In genomic region chr16:56371383-56371937, GRCh38 we compare ENCODE assay signal across 1 cellular context.
TF ChIP-seq lines count a peak whose summit lies in the region.

No MANE protein-coding gene starts in this region.

TF ChIP-seq in HepG2, 621 proteins besides CTCF, POLR2A, EP300 and RAD21 (continued from another document):
- TF ChIP-seq PTBP1 (IDR thresholded peaks at IDR 0.05; ENCODE audit: low read depth, low read length, poor library complexity, severe bottlenecking) (no peak), FUBP1 (CRISPR knock-in tag; IDR thresholded peaks at IDR 0.05; ENCODE audit: borderline replicate concordance) (no peak), RXRA (CRISPR knock-in tag; IDR thresholded peaks at IDR 0.05) (no peak)
